8 cellular contexts compared by ENCODE assay signal in the genomic region with DNA sequence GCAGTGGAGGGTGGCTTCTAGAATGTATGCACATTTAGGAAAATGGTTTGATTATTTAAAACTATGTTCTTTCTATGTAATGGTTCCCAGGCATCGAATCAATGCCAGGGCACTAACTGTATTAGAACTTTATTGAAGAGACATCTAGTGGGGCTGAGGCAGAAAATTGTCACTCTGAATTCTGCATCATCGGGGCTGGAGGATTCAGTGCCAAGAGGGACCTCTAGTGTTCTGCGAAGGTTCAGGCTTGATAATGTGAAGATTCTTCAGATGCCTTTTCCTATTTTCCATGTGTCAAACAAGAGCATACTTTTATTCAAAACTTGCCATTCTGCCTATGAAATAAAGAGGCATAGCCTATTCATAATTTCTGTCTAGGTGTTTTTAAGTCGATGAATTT.
DNase-seq lines count a peak whose midpoint lies in the region; ATAC-seq, FAIRE-seq and TF ChIP-seq lines count a peak whose summit lies in the region.

No MANE protein-coding gene starts in this region.

- H3K4me2 ChIP-seq in HCT116 (ENCODE audit: low read length): no peak overlapping the region
- no peak overlapping the region for H3K4me2 ChIP-seq in PC-9

- intact Hi-C loops in HCT116 (cut with micrococcal nuclease) (loop anchor here (1.0 kb wide), 1 partner anchor 59 kb away; no protein-coding TSS in a partner anchor), PC-9 (cut with micrococcal nuclease; ENCODE audit: unreplicated experiment) (no loop called here), left cardiac atrium (cut with DNase I) (loop anchor here in 1 of 2 donors (5.0 kb wide), 1 partner anchor 58 kb away; no protein-coding TSS in a partner anchor)

- no peak overlapping the region for H3K27ac ChIP-seq in HCT116 (ENCODE audit: low read depth, low read length)
- H3K27ac ChIP-seq in PC-9: no peak overlapping the region

- no peaks in the 10 kb centered on the region for H3F3A ChIP-seq in PC-9 (ENCODE audit: insufficient read depth, low read depth)

- POLR2A ChIA-PET in AG04449 (lab: Yijun Ruan, JAX) (no interaction called here), HCT116 (lab: Charles Lee) (no interaction called here), PC-9 (lab: Charles Lee; ENCODE audit: unreplicated experiment) (no interaction called here)

- CTCF ChIA-PET in AG04449 (lab: Yijun Ruan, JAX): no interaction called here
- CTCF ChIA-PET in HCT116 (lab: Charles Lee): no interaction called here
- CTCF ChIA-PET in PC-9 (lab: Charles Lee): no interaction called here

- no peaks in the 10 kb centered on the region for H3K9me3 ChIP-seq in HCT116 (ENCODE audit: control insufficient read depth in 1 of 2, insufficient read depth in 1 of 2, low read depth in 1 of 2, low read length in 2 of 2)
- no peaks in the 10 kb centered on the region for H3K9me3 ChIP-seq in PC-9 (ENCODE audit: insufficient read depth, low read depth)

- peak; percentile 57 for TF ChIP-seq CTCF in AG04449 (IDR thresholded peaks at IDR 0.05; ENCODE audit: insufficient read depth, low read length, missing control alignments)
- TF ChIP-seq CTCF in HCT116 (IDR thresholded peaks at IDR 0.05 in 2 of 3, conservative IDR thresholded peaks at IDR 0.05 in 1 of 3; ENCODE audit: borderline replicate concordance in 1 of 3, insufficient read depth in 1 of 3, low read depth in 2 of 3, low read length in 2 of 3): peak; percentile 52 to 87 (median 55)
- TF ChIP-seq CTCF in PC-9 (conservative IDR thresholded peaks at IDR 0.05): peak; percentile 43

- FAIRE-seq in urothelium cell line (lab: Jason Lieb, UNC): no peak

- no peaks in the 10 kb centered on the region for H3K9me2 ChIP-seq in HCT116 (ENCODE audit: insufficient read depth)
- no peaks in the 10 kb centered on the region; the same call in 1 of the 2 replicates for H3K9me2 ChIP-seq in PC-9 (ENCODE audit: insufficient read depth)

- H4K20me1 ChIP-seq in HCT116 (ENCODE audit: insufficient read depth) (no peaks in the 10 kb centered on the region), PC-9 (ENCODE audit: insufficient read depth) (no peaks in the 10 kb centered on the region)

- H3K27me3 ChIP-seq in HCT116 (ENCODE audit: insufficient read depth, low read length): no peaks in the 10 kb centered on the region
- no peaks in the 10 kb centered on the region for H3K27me3 ChIP-seq in PC-9 (ENCODE audit: insufficient read depth, low read depth)

- H3K4me1 ChIP-seq in HCT116 (ENCODE audit: control insufficient read depth in 1 of 2, insufficient read depth in 2 of 2, low read length in 2 of 2) (no peaks in the 10 kb centered on the region), PC-9 (replicated peaks; ENCODE audit: insufficient read depth) (peaks cover 18% of the 10 kb centered on the region)

- no peak overlapping the region for H2AFZ ChIP-seq in HCT116 (ENCODE audit: low read depth, low read length, poor library complexity, severe bottlenecking)
- no peak overlapping the region for H2AFZ ChIP-seq in PC-9

- DNase-seq in AG04449 (ENCODE audit: low read depth, low spot score): no peak
- DNase-seq in HCT116 (ENCODE audit: low read depth, low spot score): peak; percentile 22
- no peak for DNase-seq in PC-9
- DNase-seq in left cardiac atrium: no peak
- no peak for DNase-seq in urothelium cell line (ENCODE audit: low spot score)
- DNase-seq in occipital lobe (lab: John Stamatoyannopoulos, UW): no peak

- no peak overlapping the region for H3K9ac ChIP-seq in HCT116 (ENCODE audit: low read length)

- BruUV-seq in HCT116 (replicated peaks; lab: Mats Ljungman, UMichigan): no TSS peak
- no TSS peak for BruUV-seq in PC-9 (replicated peaks; lab: Mats Ljungman, UMichigan)

- H3K4me3 ChIP-seq in AG04449 (ENCODE audit: low read depth, low read length) (no peak overlapping the region), HCT116 (replicated peaks in 1 of 2; ENCODE audit: low read depth in 1 of 2, low read length in 2 of 2) (no peak overlapping the region), PC-9 (no peak overlapping the region)

- H3K79me2 ChIP-seq in HCT116 (ENCODE audit: insufficient read depth, low read length): no peaks in the 10 kb centered on the region
- H3K79me2 ChIP-seq in PC-9 (ENCODE audit: low read depth): no peaks in the 10 kb centered on the region

- RAD21 ChIA-PET in HCT116 (lab: Charles Lee; ENCODE audit: low non-redundant PET in 1 of 2, low total read pairs in 2 of 2, uncharacterized antibody in 2 of 2, unreplicated experiment in 2 of 2): no interaction called here

- TF ChIP-seq POLR2A in HCT116 (IDR thresholded peaks at IDR 0.05; ENCODE audit: borderline replicate concordance, extremely low read depth, insufficient read depth, insufficient read length): no peak

- peak; percentile 68 for TF ChIP-seq RAD21 in HCT116 (IDR thresholded peaks at IDR 0.05; ENCODE audit: low read depth)

- H3K36me3 ChIP-seq in HCT116 (ENCODE audit: control insufficient read depth in 1 of 2, insufficient read depth in 2 of 2, low read length in 2 of 2) (no peaks in the 10 kb centered on the region), PC-9 (ENCODE audit: low read depth) (no peaks in the 10 kb centered on the region)

- peak; percentile 89 for ATAC-seq in HCT116
- ATAC-seq in left cardiac atrium: peak; percentile 41 to 70
- ATAC-seq in HG02870 (IDR thresholded peaks at IDR 0.05; ENCODE audit: unreplicated experiment): no peak
- no peak for ATAC-seq in HG02759 (IDR thresholded peaks at IDR 0.05; ENCODE audit: unreplicated experiment)

TF ChIP-seq in HCT116, 20 proteins besides CTCF, POLR2A, EP300 and RAD21:
- TF ChIP-seq TCF7L2 (IDR thresholded peaks at IDR 0.05; ENCODE audit: borderline replicate concordance, extremely low read depth, insufficient read depth, insufficient read length) (no peak), CBX3 (IDR thresholded peaks at IDR 0.05; ENCODE audit: low read depth) (no peak), CEBPB (IDR thresholded peaks at IDR 0.05; ENCODE audit: low read depth) (no peak), ZNF274 (IDR thresholded peaks at IDR 0.05; ENCODE audit: low read depth, low read length) (no peak)
- TF ChIP-seq, protein P1, sequence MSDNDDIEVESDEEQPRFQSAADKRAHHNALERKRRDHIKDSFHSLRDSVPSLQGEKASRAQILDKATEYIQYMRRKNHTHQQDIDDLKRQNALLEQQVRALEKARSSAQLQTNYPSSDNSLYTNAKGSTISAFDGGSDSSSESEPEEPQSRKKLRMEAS (IDR thresholded peaks at IDR 0.05): no peak

Comparison
In these comparisons a context has a peak if more than half of its experiments do, and no peak if none do; other contexts are left out.
1. ATAC-seq: peak in HCT116 (single experiment) and left cardiac atrium (2 of 2); none in HG02870 (single experiment) and HG02759 (single experiment).
2. Peak in every context shown above with its lines, with median percentiles within 50 percentile points of each other: CTCF ChIP-seq.